ENCODE assay signal across 18 cellular contexts in genomic region chr17:30211371-30211770, GRCh38. TPM values are rescaled to one million over a fixed set of nuclear protein-coding genes. Genes with fewer than 3 reads are reported as not detected.
DNase-seq lines count a peak whose midpoint lies in the region; ATAC-seq, FAIRE-seq and TF ChIP-seq lines count a peak whose summit lies in the region.
"Had no signal": no experiment of that assay in that cellular context is flagged by ENCODE, and none has a peak within 500 bp of the region (broad histone marks: within the 10 kb centered on the region; RNA-seq: fewer than 3 reads in every experiment).

No MANE protein-coding gene starts in this region.

- no peaks in the 10 kb centered on the region for H3K9me3 Mint-ChIP-seq in activated CD8-positive, alpha-beta memory T cell treated with anti-CD3 and anti-CD28 coated beads, Interleukin-2, amount 10 ng/mL, durations not matched to agents 7 days and 5 days (ENCODE audit: low read depth)
- no peaks in the 10 kb centered on the region for H3K9me3 Mint-ChIP-seq in natural killer cell
- H3K9me3 Mint-ChIP-seq: GM23338 had no signal

- H3K36me3 Mint-ChIP-seq in activated CD8-positive, alpha-beta memory T cell treated with anti-CD3 and anti-CD28 coated beads, Interleukin-2, amount 10 ng/mL, durations not matched to agents 7 days and 5 days, result no peaks in the 10 kb centered on the region
- H3K36me3 Mint-ChIP-seq in natural killer cell, result no peaks in the 10 kb centered on the region

- H3K4me2 ChIP-seq in smooth muscle cell, result no peak overlapping the region
- H3K4me2 ChIP-seq: BLaER1, GM23338 had no signal

- H3K27ac ChIP-seq in coronary artery (no peak overlapping the region), smooth muscle cell (ENCODE audit: low read depth) (no peak overlapping the region)
- H3K27ac ChIP-seq: BLaER1 had no signal

- no peak overlapping the region for H3K27ac Mint-ChIP-seq in activated CD8-positive, alpha-beta memory T cell treated with anti-CD3 and anti-CD28 coated beads, Interleukin-2, amount 10 ng/mL, durations not matched to agents 7 days and 5 days
- peak overlapping the region; percentile 29 to 91 for H3K27ac Mint-ChIP-seq in natural killer cell
- H3K27ac Mint-ChIP-seq: CD8-positive, alpha-beta memory T cell; GM23338 had no signal

- intact Hi-C loops in natural killer cell (cut with micrococcal nuclease), result loop anchor here (1.0 to 10.0 kb wide), 2 partner anchors 80 to 153 kb away; partner anchors contain the start of gene BLMH
- intact Hi-C loops in head of caudate nucleus (cut with DNase I), result no loop called here

- H3K9me3 ChIP-seq in smooth muscle cell (replicated peaks; ENCODE audit: low read depth), result no peaks in the 10 kb centered on the region
- H3K9me3 ChIP-seq: BLaER1, Caco-2 had no signal

- H3K4me1 Mint-ChIP-seq in activated CD8-positive, alpha-beta memory T cell treated with anti-CD3 and anti-CD28 coated beads, Interleukin-2, amount 10 ng/mL, durations not matched to agents 7 days and 5 days, result peaks cover 21% of the 10 kb centered on the region
- peaks cover 22 to 44% of the 10 kb centered on the region in 2 donors for H3K4me1 Mint-ChIP-seq in natural killer cell

- H3K9ac ChIP-seq in smooth muscle cell (ENCODE audit: low read depth), result no peak overlapping the region
- H3K9ac ChIP-seq: BLaER1 had no signal

- ATAC-seq in activated CD8-positive, alpha-beta memory T cell treated with anti-CD3 and anti-CD28 coated beads, Interleukin-2, amount 10 ng/mL, durations not matched to agents 7 days and 5 days, result peak; percentile 39
- peak; percentile 88 to 91 (median 90) for ATAC-seq in natural killer cell
- ATAC-seq: GM23338 had no signal

- H2AFZ ChIP-seq in smooth muscle cell (ENCODE audit: low read depth), result no peak overlapping the region
- H2AFZ ChIP-seq: GM23338 had no signal

- H3K27me3 ChIP-seq in smooth muscle cell (ENCODE audit: low read depth), result peaks cover 7% of the 10 kb centered on the region
- H3K27me3 ChIP-seq: BLaER1 had no signal

- no peaks in the 10 kb centered on the region for H3F3A ChIP-seq in smooth muscle cell (ENCODE audit: low read depth)

- H3K36me3 ChIP-seq in smooth muscle cell (ENCODE audit: low read depth), result no peaks in the 10 kb centered on the region
- H3K36me3 ChIP-seq: BLaER1 had no signal

- no peak for DNase-seq in activated CD8-positive, alpha-beta memory T cell treated with anti-CD3 and anti-CD28 coated beads, Interleukin-2, amount 10 ng/mL, durations not matched to agents 7 days and 5 days
- no peak for DNase-seq in activated CD8-positive, alpha-beta memory T cell treated with anti-CD3 and anti-CD28 coated beads for 24 hours
- DNase-seq in coronary artery (ENCODE audit: low spot score) (peak; percentile 19), natural killer cell (peak; percentile 53), NCI-H345 (lab: John Stamatoyannopoulos, UW) (no peak), smooth muscle cell (lab: John Stamatoyannopoulos, UW; ENCODE audit: unreplicated experiment) (no peak), frontal cortex (ENCODE audit: low spot score in 2 of 2) (no peak), head of caudate nucleus (no peak)
- DNase-seq: 8988T; AML-193; Caco-2; CD8-positive, alpha-beta memory T cell; DMS53; GF-D8; H7 had no signal

- peaks cover 18% of the 10 kb centered on the region for H3K27me3 Mint-ChIP-seq in activated CD8-positive, alpha-beta memory T cell treated with anti-CD3 and anti-CD28 coated beads, Interleukin-2, amount 10 ng/mL, durations not matched to agents 7 days and 5 days
- peaks cover 3 to 10% of the 10 kb centered on the region in 2 donors for H3K27me3 Mint-ChIP-seq in natural killer cell (ENCODE audit: low read depth in 2 of 2)

- H3K4me3 Mint-ChIP-seq in activated CD8-positive, alpha-beta memory T cell treated with anti-CD3 and anti-CD28 coated beads, Interleukin-2, amount 10 ng/mL, durations not matched to agents 7 days and 5 days, result no peak overlapping the region
- H3K4me3 Mint-ChIP-seq in natural killer cell, result peak overlapping the region; percentile 2
- H3K4me3 Mint-ChIP-seq: GM23338 had no signal

- H3K4me3 ChIP-seq in coronary artery (no peak overlapping the region), smooth muscle cell (no peak overlapping the region)
- H3K4me3 ChIP-seq: BLaER1, GM23338 had no signal

- H3K79me2 ChIP-seq in smooth muscle cell (ENCODE audit: low read depth), result no peaks in the 10 kb centered on the region

- no peaks in the 10 kb centered on the region for H4K20me1 ChIP-seq in smooth muscle cell (ENCODE audit: low read depth)
- H4K20me1 ChIP-seq: BLaER1 had no signal

- CTCF ChIA-PET in activated CD8-positive, alpha-beta memory T cell treated with anti-CD3 and anti-CD28 coated beads, Interleukin-2, amount 10 ng/mL, durations not matched to agents 7 days and 5 days (lab: Charles Lee), result no interaction called here

- TF ChIP-seq CTCF in coronary artery (IDR thresholded peaks at IDR 0.05) (no peak), natural killer cell (IDR thresholded peaks at IDR 0.05) (no peak), smooth muscle cell (IDR thresholded peaks at IDR 0.05; ENCODE audit: borderline replicate concordance, insufficient read depth, poor library complexity, severe bottlenecking) (no peak)

- WGBS in smooth muscle cell (ENCODE audit: low lambda C conversion rate), result 91% methylated on average over 6 of the region's 6 CpGs

- no peak for FAIRE-seq in frontal cortex (lab: Jason Lieb, UNC)

- no peaks in the 10 kb centered on the region for H3K4me1 ChIP-seq in smooth muscle cell (ENCODE audit: low read depth)
- H3K4me1 ChIP-seq: Caco-2 had no signal

RNA-seq across cellular contexts. Expression of gene SLC6A4, which starts 24.1 kb away (rescaled TPM):
- under 1 TPM in 1 of 2 experiments, not detected in 1; 0.12 TPM for total RNA-seq in activated CD8-positive, alpha-beta memory T cell treated with anti-CD3 and anti-CD28 coated beads, Interleukin-2, amount 10 ng/mL, durations not matched to agents 7 days and 5 days
- total RNA-seq in natural killer cell, result 1 to 10 TPM in 1 of 3 donors, under 1 TPM in 2; 0.43 to 3.5 (median 0.58) TPM
- total RNA-seq in smooth muscle cell, result 0.49 and 0.76 TPM in 2 replicates
- polyA plus RNA-seq in smooth muscle cell, result 0.11 and 0.78 TPM in 2 replicates
- 1.2 TPM for total RNA-seq in frontal cortex
- total RNA-seq: CD8-positive, alpha-beta memory T cell; H7; HT-29 had no signal

Comparison
In these comparisons a context has a peak if more than half of its experiments do, and no peak if none do; other contexts are left out.
1. DNase-seq: peak in coronary artery (single experiment) and natural killer cell (single experiment); none in activated CD8-positive, alpha-beta memory T cell treated with anti-CD3 and anti-CD28 coated beads, Interleukin-2, amount 10 ng/mL, durations not matched to agents 7 days and 5 days (single experiment), activated CD8-positive, alpha-beta memory T cell treated with anti-CD3 and anti-CD28 coated beads for 24 hours (single experiment), NCI-H345 (single experiment), smooth muscle cell (single experiment), frontal cortex (0 of 2) and head of caudate nucleus (0 of 42).